Comparison of ENCODE assay signal across 19 cellular contexts in the genomic region with DNA sequence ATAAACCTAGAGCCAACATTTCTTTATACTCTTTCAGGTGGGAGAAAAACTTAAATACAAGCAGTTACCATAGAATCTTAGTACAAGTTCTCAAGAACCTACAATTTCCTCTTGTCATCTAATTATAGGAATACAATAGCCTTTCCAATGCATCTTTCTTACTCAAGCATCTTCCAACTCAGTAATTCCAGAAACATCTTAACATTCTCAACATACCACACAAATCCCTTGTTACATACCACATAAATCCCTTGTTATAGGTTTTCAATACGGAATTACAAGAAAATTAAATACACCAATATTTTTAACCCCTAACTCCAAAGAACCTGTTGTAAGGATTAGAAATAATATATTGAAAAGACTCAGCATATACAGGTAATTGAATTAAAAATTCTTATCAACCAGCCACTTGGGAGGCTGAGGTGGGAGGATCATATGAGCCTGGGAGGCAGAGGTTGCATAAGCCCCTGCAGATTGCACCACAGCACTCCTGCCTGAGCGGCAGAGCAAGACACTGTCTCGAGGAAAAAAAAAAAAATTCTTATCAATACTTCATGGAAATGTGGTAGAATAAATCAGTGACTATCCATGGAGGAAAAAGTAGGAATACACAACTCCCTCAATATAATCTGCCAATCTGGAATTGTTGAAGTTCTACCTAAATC.
A peak's percentile ranks its signal among the peaks of the same experiment; 100 is the strongest.
DNase-seq lines count a peak whose midpoint lies in the region; ATAC-seq, FAIRE-seq and TF ChIP-seq lines count a peak whose summit lies in the region.
"Had no signal": no experiment of that assay in that cellular context is flagged by ENCODE, and none has a peak within 500 bp of the region (broad histone marks: within the 10 kb centered on the region; RNA-seq: fewer than 3 reads in every experiment).

No MANE protein-coding gene starts in this region.

- TF ChIP-seq POLR2A in HepG2 (IDR thresholded peaks at IDR 0.05; ENCODE audit: insufficient read depth in 1 of 2, low read depth in 2 of 2, low read length in 2 of 2) (no peak), right lobe of liver (IDR thresholded peaks at IDR 0.05) (no peak)

- H3K18ac ChIP-seq in mesenchymal stem cell (ENCODE audit: low read depth in 1 of 2, low read length in 2 of 2): no peak overlapping the region

- H2BK120ac ChIP-seq in mesenchymal stem cell (ENCODE audit: low read depth, low read length): no peak overlapping the region

- H2BK15ac ChIP-seq in mesenchymal stem cell (ENCODE audit: low read depth, poor library complexity, severe bottlenecking): no peak overlapping the region

- H3K9ac ChIP-seq in HepG2 (ENCODE audit: insufficient read depth, low read depth, low read length) (no peak overlapping the region), adipocyte (ENCODE audit: low read length) (no peak overlapping the region), mesenchymal stem cell (ENCODE audit: low read length) (no peak overlapping the region)
- H3K9ac ChIP-seq: KMS-11 had no signal

- in situ Hi-C loops in HepG2 (cut with HindIII; ENCODE audit: extremely low pct_ligation_motif_present, low pct_unique_long_range_greater_than_20kb): no loop called here

- H3K4me3 ChIP-seq in HepG2 (replicated peaks in 1 of 3; ENCODE audit: insufficient read depth in 1 of 3, low read depth in 2 of 3, low read length in 3 of 3) (no peak overlapping the region), right lobe of liver (no peak overlapping the region), adipocyte (ENCODE audit: low read length) (no peak overlapping the region), mesenchymal stem cell (ENCODE audit: insufficient read depth in 1 of 2, low read depth in 1 of 2, low read length in 2 of 2) (no peak overlapping the region), coronary artery (no peak overlapping the region)
- H3K4me3 ChIP-seq: SJCRH30 had no signal

- TF ChIP-seq EP300 in HepG2 (IDR thresholded peaks at IDR 0.05; ENCODE audit: low read depth in 2 of 2, low read length in 2 of 2) (no peak), HepG2 (CRISPR knock-in tag; IDR thresholded peaks at IDR 0.05; ENCODE audit: borderline replicate concordance) (no peak)

- H3K4ac ChIP-seq in mesenchymal stem cell (ENCODE audit: low read depth in 1 of 2, low read length in 2 of 2): no peak overlapping the region

- no peak overlapping the region for H2BK12ac ChIP-seq in mesenchymal stem cell (ENCODE audit: low read length in 2 of 2)

- H3K4me1 Mint-ChIP-seq in WTC11: 0 out of 2 replicates have a peak, but pooled peaks cover 3% of the 10 kb centered on the region

- no peak overlapping the region for H2AK5ac ChIP-seq in mesenchymal stem cell (ENCODE audit: low read length, severe bottlenecking)

- no peaks in the 10 kb centered on the region for H4K20me1 ChIP-seq in HepG2 (ENCODE audit: insufficient read depth, low read length)

- intact Hi-C loops in HepG2 (cut with micrococcal nuclease; ENCODE audit: unreplicated experiment): no loop called here
- intact Hi-C loops in right lobe of liver (cut with DNase I): no loop called here

- H3K27me3 ChIP-seq in HepG2 (ENCODE audit: control insufficient read depth in 1 of 2, insufficient read depth in 2 of 2, low read length in 2 of 2) (no peaks in the 10 kb centered on the region), right lobe of liver (no peaks in the 10 kb centered on the region), adipocyte (replicated peaks; ENCODE audit: control insufficient read depth, insufficient read depth, low read length) (no peaks in the 10 kb centered on the region), mesenchymal stem cell (ENCODE audit: control insufficient read depth in 1 of 2, insufficient read depth in 1 of 2, low read length in 2 of 2) (no peaks in the 10 kb centered on the region)
- H3K27me3 ChIP-seq: SJCRH30 had no signal

- 81% methylated on average over 3 of the region's 3 CpGs for WGBS in HepG2 (ENCODE audit: low lambda C conversion rate)
- WGBS in right lobe of liver (ENCODE audit: insufficient coverage, low coverage, low lambda C conversion rate, missing lambda C conversion rate): 64% methylated on average over 3 of the region's 3 CpGs
- WGBS in mesenchymal stem cell: no CpG with 5 or more reads among the region's 3 CpGs

- no peak for TF ChIP-seq RAD21 in HepG2 (CRISPR knock-in tag; IDR thresholded peaks at IDR 0.05)

- H2BK5ac ChIP-seq in mesenchymal stem cell (ENCODE audit: low read depth, low read length, poor library complexity, severe bottlenecking): no peak overlapping the region

- no peaks in the 10 kb centered on the region for H3K36me3 ChIP-seq in HepG2 (replicated peaks in 1 of 2; ENCODE audit: control insufficient read depth in 1 of 2, insufficient read depth in 2 of 2, low read length in 2 of 2)
- H3K36me3 ChIP-seq in right lobe of liver: no peaks in the 10 kb centered on the region
- no peaks in the 10 kb centered on the region for H3K36me3 ChIP-seq in adipocyte (ENCODE audit: control insufficient read depth, insufficient read depth, low read length, severe bottlenecking)
- H3K36me3 ChIP-seq in mesenchymal stem cell (ENCODE audit: control insufficient read depth in 1 of 2, insufficient read depth in 2 of 2, low read depth in 1 of 2, low read length in 2 of 2): no peaks in the 10 kb centered on the region
- H3K36me3 ChIP-seq: SJCRH30 had no signal

- H2AFZ ChIP-seq in HepG2 (ENCODE audit: low read length) (no peak overlapping the region), mesenchymal stem cell (ENCODE audit: low read depth, low read length) (no peak overlapping the region)

- H3K23ac ChIP-seq in mesenchymal stem cell (ENCODE audit: low read length in 2 of 2): no peak overlapping the region

- H3K79me2 ChIP-seq in HepG2 (ENCODE audit: insufficient read depth, low read length): no peaks in the 10 kb centered on the region

- H3K27ac ChIP-seq in HepG2 (ENCODE audit: extremely low read length, insufficient read depth, low read length) (no peak overlapping the region), right lobe of liver (no peak overlapping the region), mesenchymal stem cell (ENCODE audit: low read length, poor library complexity, severe bottlenecking) (no peak overlapping the region), coronary artery (no peak overlapping the region)
- H3K27ac ChIP-seq: C4-2B, KMS-11, RWPE1, SJCRH30 had no signal

- H3K9me3 ChIP-seq in HepG2 (ENCODE audit: low read length) (no peaks in the 10 kb centered on the region), right lobe of liver (no peaks in the 10 kb centered on the region), adipocyte (ENCODE audit: control insufficient read depth, low read length) (no peaks in the 10 kb centered on the region), mesenchymal stem cell (ENCODE audit: control insufficient read depth, low read length) (no peaks in the 10 kb centered on the region)
- H3K9me3 ChIP-seq: SJCRH30 had no signal

- DNase-seq in HepG2 (ENCODE audit: low spot score) (no peak), right lobe of liver (no peak), adipocyte (ENCODE audit: low read depth) (peak; percentile 24), mesenchymal stem cell (peak; percentile 18), iPS-NIHi11 (ENCODE audit: low spot score) (no peak), NCI-H2196 (lab: John Stamatoyannopoulos, UW; ENCODE audit: unreplicated experiment) (no peak), coronary artery (ENCODE audit: low spot score) (no peak), WTC11 (ENCODE audit: low spot score) (no peak)
- DNase-seq: GF-D8; NCI-H1417 treated with DMSO at 0.1 percent for 48 hours; NCI-H1930; NCI-H446 treated with DMSO at 0.1 percent for 48 hours; NK-92 treated with Interleukin-12 subunit alpha and Interleukin-12 subunit beta, amount 100 ng/mL, for 24 hours; SJCRH30 had no signal

- no peak overlapping the region for H3K4me3 Mint-ChIP-seq in WTC11

- peaks cover 14% of the 10 kb centered on the region for H3K79me1 ChIP-seq in mesenchymal stem cell (replicated peaks; ENCODE audit: low read length, poor library complexity, severe bottlenecking)

- no peak overlapping the region for H3K14ac ChIP-seq in mesenchymal stem cell (ENCODE audit: low read length in 2 of 2)

- H4K91ac ChIP-seq in mesenchymal stem cell (ENCODE audit: low read length): no peak overlapping the region

- no TSS peak for BruUV-seq in HepG2 (replicated peaks; lab: Mats Ljungman, UMichigan)

- H3K4me1 ChIP-seq in HepG2 (ENCODE audit: insufficient read depth, low read length): peaks cover 12% of the 10 kb centered on the region
- peaks cover 0 to 10% (median 3%) of the 10 kb centered on the region in 4 donors for H3K4me1 ChIP-seq in right lobe of liver
- H3K4me1 ChIP-seq in adipocyte (ENCODE audit: control insufficient read depth, insufficient read depth, low read length): peaks cover 8% of the 10 kb centered on the region
- no peaks in the 10 kb centered on the region for H3K4me1 ChIP-seq in mesenchymal stem cell (ENCODE audit: control insufficient read depth, insufficient read depth, low read depth, low read length)
- H3K4me1 ChIP-seq: SJCRH30 had no signal

- ATAC-seq in HepG2 (no peak), right lobe of liver (no peak), WTC11 (no peak)

- no peaks in the 10 kb centered on the region for H3K27me3 Mint-ChIP-seq in WTC11 (ENCODE audit: low read depth)

- H3K4me2 ChIP-seq in HepG2 (ENCODE audit: low read depth, low read length): no peak overlapping the region
- no peak overlapping the region for H3K4me2 ChIP-seq in mesenchymal stem cell (ENCODE audit: low read length, poor library complexity, severe bottlenecking)
- H3K4me2 ChIP-seq: KMS-11 had no signal

- TF ChIP-seq CTCF in HepG2 (CRISPR knock-in tag; IDR thresholded peaks at IDR 0.05) (no peak), right lobe of liver (IDR thresholded peaks at IDR 0.05) (no peak), coronary artery (IDR thresholded peaks at IDR 0.05) (no peak), WTC11 (IDR thresholded peaks at IDR 0.05) (no peak)

- CTCF ChIA-PET in HepG2 (lab: Yijun Ruan, JAX; ENCODE audit: low intra/inter-chr PET ratio, low total read pairs) (no interaction called here), WTC11 (lab: Charles Lee) (no interaction called here)

- FAIRE-seq in HepG2 (lab: Jason Lieb, UNC): no peak
- FAIRE-seq: GM12892, H1 had no signal

- H3K9me3 Mint-ChIP-seq in WTC11: no peaks in the 10 kb centered on the region

- POLR2A ChIA-PET in HepG2 (lab: Yijun Ruan, JAX): no interaction called here
- POLR2A ChIA-PET in WTC11 (lab: Charles Lee): interaction anchor here (0.6 to 0.7 kb wide), 2 partner anchors 39 to 43 kb away, joined by 4 to 7 read pairs; no protein-coding TSS in a partner anchor

- H3K27ac Mint-ChIP-seq in WTC11: no peak overlapping the region

- no peaks in the 10 kb centered on the region for H3K36me3 Mint-ChIP-seq in WTC11

- H4K8ac ChIP-seq in mesenchymal stem cell (ENCODE audit: low read length): no peak overlapping the region

TF ChIP-seq in WTC11, 78 proteins besides CTCF, POLR2A, EP300 and RAD21 (continues in another document):
- TF ChIP-seq ZNF671 (CRISPR knock-in tag; IDR thresholded peaks at IDR 0.05) (no peak), ZBTB21 (CRISPR knock-in tag; IDR thresholded peaks at IDR 0.05; ENCODE audit: borderline replicate concordance) (no peak)

Comparison
In these comparisons a context has a peak if more than half of its experiments do, and no peak if none do; other contexts are left out.
1. DNase-seq: peak in adipocyte (single experiment) and mesenchymal stem cell (single experiment); none in HepG2 (single experiment), right lobe of liver (0 of 3), iPS-NIHi11 (single experiment), NCI-H2196 (single experiment), coronary artery (single experiment) and WTC11 (single experiment).